ENCODE assay signal across 14 cellular contexts in genomic region chr20:4153251-4153650, GRCh38. TPM values are rescaled to one million over a fixed set of nuclear protein-coding genes. Genes with fewer than 3 reads are reported as not detected.
DNase-seq lines count a peak whose midpoint lies in the region; ATAC-seq and TF ChIP-seq lines count a peak whose summit lies in the region.
"Had no signal": no experiment of that assay in that cellular context is flagged by ENCODE, and none has a peak within 500 bp of the region (broad histone marks: within the 10 kb centered on the region; RNA-seq: fewer than 3 reads in every experiment).

No MANE protein-coding gene starts in this region.

- peak overlapping the region; percentile 7 for H3K4me2 ChIP-seq in PC-3 (ENCODE audit: low read length)

- H3K9me3 ChIP-seq in PC-3 (ENCODE audit: low read length) (no peaks in the 10 kb centered on the region), sigmoid colon (no peaks in the 10 kb centered on the region)

- no peaks in the 10 kb centered on the region for H3F3A ChIP-seq in PC-3 (ENCODE audit: low read length, unreplicated experiment)

- TF ChIP-seq CTCF in PC-3 (conservative IDR thresholded peaks at IDR 0.05; ENCODE audit: low read depth, low read length) (no peak), sigmoid colon (IDR thresholded peaks at IDR 0.05) (no peak)

- CTCF ChIA-PET in PC-3 (lab: Charles Lee), result no interaction called here

- 0 out of 2 replicates have a peak, but pooled peaks cover 5% of the 10 kb centered on the region for H3K36me3 ChIP-seq in PC-3 (ENCODE audit: low read depth, low read length)
- no peaks in the 10 kb centered on the region for H3K36me3 ChIP-seq in sigmoid colon

- ATAC-seq in PC-3 (peak; percentile 27), GM21526 (IDR thresholded peaks at IDR 0.05; ENCODE audit: low FRiP score, unreplicated experiment) (no peak)
- ATAC-seq: activated T-cell treated with anti-CD3 and anti-CD28 coated beads, Interleukin-2, amount 50 U/mL, for 4 hours; Right ventricle myocardium inferior had no signal

- no peaks in the 10 kb centered on the region for H3K9me2 ChIP-seq in PC-3 (replicated peaks; ENCODE audit: low read length)

- H4K20me1 ChIP-seq in PC-3 (ENCODE audit: low read length), result peaks cover 60% of the 10 kb centered on the region

- POLR2A ChIA-PET in PC-3 (lab: Charles Lee; ENCODE audit: unreplicated experiment), result no interaction called here

- H3K79me2 ChIP-seq in PC-3 (ENCODE audit: low read length), result peaks cover 75% of the 10 kb centered on the region

- peak; percentile 71 for DNase-seq in Daoy (ENCODE audit: low read depth)
- DNase-seq in PC-3, result peak; percentile 70
- peak; percentile 85 for DNase-seq in glomerular visceral epithelial cell (ENCODE audit: extremely low spot score)
- DNase-seq in sigmoid colon, result peak; percentile 41
- DNase-seq in NCI-H146 (lab: John Stamatoyannopoulos, UW), result no peak
- no peak for DNase-seq in NCI-H187 (lab: John Stamatoyannopoulos, UW)
- DNase-seq in HuH-7 (ENCODE audit: low spot score), result no peak
- DNase-seq: activated CD4-positive, alpha-beta T cell treated with anti-CD3 and anti-CD28 coated beads, Interleukin-2, amount 10 ng/mL, durations not matched to agents 7 days and 5 days; activated T-cell treated with anti-CD3 and anti-CD28 coated beads, Interleukin-2, amount 50 U/mL, for 4 hours; NCI-H1694 treated with DMSO at 0.1 percent for 48 hours; NCI-H748 treated with DMSO at 0.1 percent for 48 hours had no signal

- BruUV-seq in PC-3 (replicated peaks; lab: Mats Ljungman, UMichigan), result no TSS peak

- no peak overlapping the region for H2AFZ ChIP-seq in PC-3 (ENCODE audit: low read length)

- intact Hi-C loops in PC-3 (cut with micrococcal nuclease), result no loop called here
- intact Hi-C loops in sigmoid colon (cut with DNase I), result no loop called here

- H3K27ac ChIP-seq in PC-3 (ENCODE audit: low read length) (peak overlapping the region; percentile 20; the same call in 1 of the 2 replicates), sigmoid colon (no peak overlapping the region)

- no peak for TF ChIP-seq EP300 in sigmoid colon (IDR thresholded peaks at IDR 0.05)

- no peak for TF ChIP-seq POLR2A in sigmoid colon (IDR thresholded peaks at IDR 0.05)

- WGBS in sigmoid colon, 2 donors, result 17 to 56% methylated on average over 3 of the region's 3 CpGs

- H3K4me1 ChIP-seq in PC-3 (ENCODE audit: insufficient read depth, low read length), result peaks cover 39% of the 10 kb centered on the region
- peaks cover 0 to 17% (median 15%) of the 10 kb centered on the region in 4 donors for H3K4me1 ChIP-seq in sigmoid colon

- H3K9ac ChIP-seq in PC-3 (ENCODE audit: low read length), result no peak overlapping the region

- H3K27me3 ChIP-seq in PC-3 (ENCODE audit: low read length), result no peaks in the 10 kb centered on the region
- H3K27me3 ChIP-seq in sigmoid colon, result no peaks in the 10 kb centered on the region

- H3K4me3 ChIP-seq in PC-3 (ENCODE audit: low read length) (no peak overlapping the region), sigmoid colon (no peak overlapping the region)
- H3K4me3 ChIP-seq: lung had no signal

RNA-seq across cellular contexts. Expression of gene SMOX, which starts 4.6 kb away (rescaled TPM):
- total RNA-seq in Daoy (2014; rRNA removed; shearing (Covaris generic)), result 35.8 and 37.6 TPM in 2 replicates
- total RNA-seq in PC-3 (2014; rRNA removed) (59.3 and 82.4 TPM in 2 replicates), sigmoid colon (10 to 100 TPM in 1 of 4 donors, 1 to 10 TPM in 3; 3.9 to 11.1 (median 4.4) TPM)
- 1 to 10 TPM; 3.9 to 4.8 (median 4.8) TPM for polyA plus RNA-seq in sigmoid colon

Comparison
In these comparisons a context has a peak if more than half of its experiments do, and no peak if none do; other contexts are left out.
1. DNase-seq: peak in Daoy (single experiment), PC-3 (single experiment), glomerular visceral epithelial cell (single experiment) and sigmoid colon (single experiment); none in NCI-H146 (single experiment), NCI-H187 (0 of 2) and HuH-7 (single experiment).